11 cellular contexts compared by ENCODE assay signal in genomic region chr5:124504081-124504916, GRCh38.
DNase-seq lines count a peak whose midpoint lies in the region; ATAC-seq lines count a peak whose summit lies in the region.
"Had no signal": no experiment of that assay in that cellular context is flagged by ENCODE, and none has a peak within 500 bp of the region (broad histone marks: within the 10 kb centered on the region; RNA-seq: fewer than 3 reads in every experiment).

No MANE protein-coding gene starts in this region.

- intact Hi-C loops in activated CD4-positive, alpha-beta T cell treated with anti-CD3 and anti-CD28 coated beads for 36 hours (cut with DNase I, micrococcal nuclease) = no loop called here

- no peak for ATAC-seq in activated CD4-positive, alpha-beta T cell treated with anti-CD3 and anti-CD28 coated beads for 36 hours
- ATAC-seq in HG03025 (IDR thresholded peaks at IDR 0.05; ENCODE audit: low FRiP score, unreplicated experiment) = peak; percentile 99
- ATAC-seq in left lobe of liver = no peak
- ATAC-seq: A549 had no signal

- POLR2A ChIA-PET in activated CD4-positive, alpha-beta T cell treated with anti-CD3 and anti-CD28 coated beads for 36 hours (lab: Charles Lee) = no interaction called here

- H3K27ac Mint-ChIP-seq in activated CD4-positive, alpha-beta T cell treated with anti-CD3 and anti-CD28 coated beads for 36 hours = no peak overlapping the region

- no peaks in the 10 kb centered on the region for H3K4me1 Mint-ChIP-seq in activated CD4-positive, alpha-beta T cell treated with anti-CD3 and anti-CD28 coated beads for 36 hours

- peak; percentile 18 for DNase-seq in activated CD4-positive, alpha-beta T cell treated with anti-CD3 and anti-CD28 coated beads for 36 hours
- DNase-seq in activated CD4-positive, alpha-beta T cell treated with anti-CD3 and anti-CD28 coated beads, Interleukin-2, amount 50 U/mL, for 48 hours = no peak
- peak; percentile 3 for DNase-seq in RPMI7951 (ENCODE audit: low read depth)
- no peak for DNase-seq in NCI-H1417 treated with DMSO at 0.1 percent for 48 hours (lab: John Stamatoyannopoulos, UW)
- no peak for DNase-seq in left lobe of liver (ENCODE audit: low spot score)
- DNase-seq in activated CD8-positive, alpha-beta memory T cell treated with anti-CD3 and anti-CD28 coated beads, Interleukin-2, amount 50 U/mL, for 4 hours = no peak
- no peak for DNase-seq in AG08396 (ENCODE audit: low spot score)
- DNase-seq: dorsolateral prefrontal cortex, KG1 had no signal

- no peak overlapping the region for H3K4me3 Mint-ChIP-seq in activated CD4-positive, alpha-beta T cell treated with anti-CD3 and anti-CD28 coated beads for 36 hours

- H3K27me3 Mint-ChIP-seq in activated CD4-positive, alpha-beta T cell treated with anti-CD3 and anti-CD28 coated beads for 36 hours = peaks cover 8% of the 10 kb centered on the region

- CTCF ChIA-PET in activated CD4-positive, alpha-beta T cell treated with anti-CD3 and anti-CD28 coated beads for 36 hours (lab: Charles Lee) = no interaction called here

- no peaks in the 10 kb centered on the region for H3K9me3 Mint-ChIP-seq in activated CD4-positive, alpha-beta T cell treated with anti-CD3 and anti-CD28 coated beads for 36 hours (ENCODE audit: low read depth)

- H3K36me3 Mint-ChIP-seq in activated CD4-positive, alpha-beta T cell treated with anti-CD3 and anti-CD28 coated beads for 36 hours (ENCODE audit: low read depth) = no peaks in the 10 kb centered on the region

Comparison
In these comparisons a context has a peak if more than half of its experiments do, and no peak if none do; other contexts are left out.
1. DNase-seq: peak in activated CD4-positive, alpha-beta T cell treated with anti-CD3 and anti-CD28 coated beads for 36 hours (single experiment) and RPMI7951 (single experiment); none in activated CD4-positive, alpha-beta T cell treated with anti-CD3 and anti-CD28 coated beads, Interleukin-2, amount 50 U/mL, for 48 hours (0 of 2), NCI-H1417 treated with DMSO at 0.1 percent for 48 hours (single experiment), left lobe of liver (single experiment), activated CD8-positive, alpha-beta memory T cell treated with anti-CD3 and anti-CD28 coated beads, Interleukin-2, amount 50 U/mL, for 4 hours (single experiment) and AG08396 (single experiment).